In the genomic region with DNA sequence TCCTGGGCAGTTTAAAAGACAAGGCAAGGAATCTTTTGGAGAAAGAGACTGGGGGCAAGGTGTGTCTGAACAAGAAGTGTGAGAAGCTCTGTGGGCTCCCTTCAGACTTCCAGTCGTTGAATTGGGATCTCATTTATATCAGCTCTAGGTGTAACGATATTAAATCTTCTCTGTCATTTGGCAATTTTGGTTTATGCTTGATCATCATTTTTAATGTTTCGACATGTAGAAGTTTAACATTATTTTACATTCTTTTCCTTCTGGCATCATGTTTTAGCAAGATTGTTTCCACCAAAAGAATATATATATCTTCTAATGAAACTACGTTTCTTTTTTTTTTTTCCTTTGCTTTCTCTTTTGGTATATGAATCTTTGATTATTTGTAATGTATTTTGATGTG, we compare ENCODE assay signal across 23 cellular contexts. TPM values are rescaled to one million over a fixed set of nuclear protein-coding genes. Genes with fewer than 3 reads are reported as not detected.
DNase-seq lines count a peak whose midpoint lies in the region; ATAC-seq, FAIRE-seq and TF ChIP-seq lines count a peak whose summit lies in the region.
"Had no signal": no experiment of that assay in that cellular context is flagged by ENCODE, and none has a peak within 500 bp of the region (broad histone marks: within the 10 kb centered on the region; RNA-seq: fewer than 3 reads in every experiment).

No MANE protein-coding gene starts in this region.

- H4K20me1 ChIP-seq in HepG2 (ENCODE audit: insufficient read depth, low read length) (no peaks in the 10 kb centered on the region), K562 (replicated peaks; ENCODE audit: control insufficient read depth, insufficient read depth, low read length) (no peaks in the 10 kb centered on the region)

- in situ Hi-C loops in HepG2 (cut with HindIII; ENCODE audit: extremely low pct_ligation_motif_present, low pct_unique_long_range_greater_than_20kb) (no loop called here), K562 (cut with MboI) (no loop called here)

- H3K27ac Mint-ChIP-seq in endodermal cell, result peak overlapping the region; percentile 22
- no peak overlapping the region for H3K27ac Mint-ChIP-seq in activated naive CD4-positive, alpha-beta T cell treated with anti-CD3 and anti-CD28 coated beads for 36 hours
- H3K27ac Mint-ChIP-seq: CD4-positive, alpha-beta memory T cell; GM23338; HFFc6 had no signal

- no peak overlapping the region for H3K4me2 ChIP-seq in HepG2 (ENCODE audit: low read depth, low read length)
- H3K4me2 ChIP-seq in K562 (ENCODE audit: insufficient read depth, low read length), result no peak overlapping the region
- H3K4me2 ChIP-seq: GM23338 had no signal

- no peak overlapping the region for H2AFZ ChIP-seq in HepG2 (ENCODE audit: low read length)
- H2AFZ ChIP-seq in K562 (ENCODE audit: low read depth, low read length), result peak overlapping the region; percentile 44; the same call in 1 of the 2 replicates
- H2AFZ ChIP-seq: GM23338 had no signal

- H3K79me2 ChIP-seq in HepG2 (ENCODE audit: insufficient read depth, low read length) (no peaks in the 10 kb centered on the region), K562 (ENCODE audit: control insufficient read depth, insufficient read depth, low read length) (no peaks in the 10 kb centered on the region)

- H3K4me1 ChIP-seq in HepG2 (ENCODE audit: insufficient read depth, low read length), result peaks cover 62% of the 10 kb centered on the region
- no peaks in the 10 kb centered on the region for H3K4me1 ChIP-seq in right lobe of liver
- peaks cover 12 to 18% of the 10 kb centered on the region in 2 experiments for H3K4me1 ChIP-seq in K562 (replicated peaks in 1 of 2; ENCODE audit: control insufficient read depth in 2 of 2, insufficient read depth in 2 of 2, low read length in 2 of 2)
- peaks cover 4% of the 10 kb centered on the region for H3K4me1 ChIP-seq in endodermal cell (ENCODE audit: control insufficient read depth, insufficient read depth, low read length)
- H3K4me1 ChIP-seq: HAP-1 had no signal

- TF ChIP-seq RAD21 in HepG2 (CRISPR knock-in tag; IDR thresholded peaks at IDR 0.05) (no peak), K562 (CRISPR knock-in tag; conservative IDR thresholded peaks at IDR 0.05 in 1 of 2, IDR thresholded peaks at IDR 0.05 in 1 of 2) (no peak)

- H3K36me3 ChIP-seq in HepG2 (replicated peaks in 1 of 2; ENCODE audit: control insufficient read depth in 1 of 2, insufficient read depth in 2 of 2, low read length in 2 of 2) (no peaks in the 10 kb centered on the region), right lobe of liver (no peaks in the 10 kb centered on the region), K562 (ENCODE audit: control insufficient read depth, insufficient read depth, low read length) (no peaks in the 10 kb centered on the region), endodermal cell (ENCODE audit: control insufficient read depth, insufficient read depth, low read length) (no peaks in the 10 kb centered on the region)
- H3K36me3 ChIP-seq: HAP-1 had no signal

- 99% methylated on average over 4 of the region's 4 CpGs for WGBS in HepG2 (ENCODE audit: low lambda C conversion rate)
- 95% methylated on average over 4 of the region's 4 CpGs for WGBS in right lobe of liver (ENCODE audit: insufficient coverage, low coverage, low lambda C conversion rate, missing lambda C conversion rate)
- WGBS in K562 (ENCODE audit: insufficient coverage, low coverage, missing lambda C conversion rate), result 72% methylated on average over 4 of the region's 4 CpGs
- 94 to 100% methylated on average over 2 to 3 of the region's 4 CpGs for WGBS in endodermal cell (ENCODE audit: insufficient coverage in 1 of 2, insufficient read length in 1 of 2), 2 experiments

- no peaks in the 10 kb centered on the region for H3K9me3 Mint-ChIP-seq in endodermal cell
- H3K9me3 Mint-ChIP-seq in activated naive CD4-positive, alpha-beta T cell treated with anti-CD3 and anti-CD28 coated beads for 36 hours, result no peaks in the 10 kb centered on the region
- H3K9me3 Mint-ChIP-seq: CD4-positive, alpha-beta memory T cell; GM23338; HFFc6 had no signal

- H3K4me3 ChIP-seq in HepG2 (replicated peaks in 1 of 3; ENCODE audit: insufficient read depth in 1 of 3, low read depth in 2 of 3, low read length in 3 of 3) (no peak overlapping the region), right lobe of liver (no peak overlapping the region), K562 (no peak overlapping the region), endodermal cell (ENCODE audit: low read length) (no peak overlapping the region)
- H3K4me3 ChIP-seq: GM12878, GM23338, HAP-1 had no signal

- H3K27ac ChIP-seq in HepG2 (ENCODE audit: extremely low read length, insufficient read depth, low read length), result peak overlapping the region; percentile 83
- H3K27ac ChIP-seq in right lobe of liver, result no peak overlapping the region
- H3K27ac ChIP-seq in K562 (ENCODE audit: extremely low read depth, low read depth, low read length), result no peak overlapping the region
- H3K27ac ChIP-seq in endodermal cell (ENCODE audit: low read depth, low read length), result no peak overlapping the region
- H3K27ac ChIP-seq: 22Rv1 had no signal

- no peaks in the 10 kb centered on the region for H3K27me3 ChIP-seq in HepG2 (ENCODE audit: control insufficient read depth in 1 of 2, insufficient read depth in 2 of 2, low read length in 2 of 2)
- H3K27me3 ChIP-seq in right lobe of liver, result no peaks in the 10 kb centered on the region
- H3K27me3 ChIP-seq in K562 (ENCODE audit: control insufficient read depth in 2 of 2, insufficient read depth in 2 of 2, low read length in 2 of 2), result no peaks in the 10 kb centered on the region
- no peaks in the 10 kb centered on the region for H3K27me3 ChIP-seq in endodermal cell (ENCODE audit: control insufficient read depth, insufficient read depth, low read length, poor library complexity, severe bottlenecking)

- ATAC-seq in HepG2 (no peak), right lobe of liver (no peak), K562 (no peak), HG02623 (IDR thresholded peaks at IDR 0.05; ENCODE audit: unreplicated experiment) (no peak), HG03108 (IDR thresholded peaks at IDR 0.05; ENCODE audit: unreplicated experiment) (no peak)
- ATAC-seq: GM12878 had no signal

- CTCF ChIA-PET in HepG2 (lab: Yijun Ruan, JAX; ENCODE audit: low intra/inter-chr PET ratio, low total read pairs) (no interaction called here), K562 (lab: Yijun Ruan, JAX; ENCODE audit: low intra/inter-chr PET ratio) (no interaction called here)
- CTCF ChIA-PET in activated naive CD4-positive, alpha-beta T cell treated with anti-CD3 and anti-CD28 coated beads for 36 hours (lab: Charles Lee), result no interaction called here

- H3K36me3 Mint-ChIP-seq in endodermal cell (ENCODE audit: low read depth), result no peaks in the 10 kb centered on the region
- no peaks in the 10 kb centered on the region for H3K36me3 Mint-ChIP-seq in activated naive CD4-positive, alpha-beta T cell treated with anti-CD3 and anti-CD28 coated beads for 36 hours (ENCODE audit: low read depth)
- H3K36me3 Mint-ChIP-seq: CD4-positive, alpha-beta memory T cell had no signal

- TF ChIP-seq CTCF in HepG2 (CRISPR knock-in tag; IDR thresholded peaks at IDR 0.05) (no peak), right lobe of liver (IDR thresholded peaks at IDR 0.05) (no peak), K562 (IDR thresholded peaks at IDR 0.05 in 2 of 3, conservative IDR thresholded peaks at IDR 0.05 in 1 of 3; ENCODE audit: insufficient read depth in 2 of 3, low read depth in 1 of 3, low read length in 3 of 3) (no peak), endodermal cell (conservative IDR thresholded peaks at IDR 0.05) (no peak)

- FAIRE-seq in HepG2 (lab: Jason Lieb, UNC), result no peak
- no peak for FAIRE-seq in K562 (lab: Jason Lieb, UNC)
- FAIRE-seq: GM12878, GM18507, H54 had no signal

- H3K9me3 ChIP-seq in HepG2 (ENCODE audit: low read length) (no peaks in the 10 kb centered on the region), right lobe of liver (no peaks in the 10 kb centered on the region), K562 (replicated peaks; ENCODE audit: control insufficient read depth, insufficient read depth, low read depth, low read length) (no peaks in the 10 kb centered on the region), endodermal cell (ENCODE audit: control insufficient read depth, low read length) (no peaks in the 10 kb centered on the region)
- H3K9me3 ChIP-seq: Caco-2, HAP-1 had no signal

- DNase-seq in HepG2 (ENCODE audit: low spot score) (no peak), right lobe of liver (no peak), K562 (ENCODE audit: extremely low read depth in 1 of 4, low spot score in 3 of 4) (no peak), endodermal cell (no peak)
- DNase-seq in effector CD8-positive, alpha-beta T cell (lab: John Stamatoyannopoulos, UW), result no peak
- no peak for DNase-seq in activated naive CD4-positive, alpha-beta T cell treated with anti-CD3 and anti-CD28 coated beads for 36 hours
- DNase-seq: ACHN; AML-193; C1 segment of cervical spinal cord; Caco-2; CD4-positive, alpha-beta memory T cell; DMS153; DND-41; GDM1; HFFc6 had no signal

- BruUV-seq in HepG2 (replicated peaks; lab: Mats Ljungman, UMichigan) (no TSS peak), K562 (replicated peaks; lab: Mats Ljungman, UMichigan) (no TSS peak)

- TF ChIP-seq POLR2A in HepG2 (IDR thresholded peaks at IDR 0.05; ENCODE audit: insufficient read depth in 1 of 2, low read depth in 2 of 2, low read length in 2 of 2) (no peak), right lobe of liver (IDR thresholded peaks at IDR 0.05) (no peak), K562 (conservative IDR thresholded peaks at IDR 0.05) (no peak)

- intact Hi-C loops in HepG2 (cut with micrococcal nuclease; ENCODE audit: unreplicated experiment) (no loop called here), right lobe of liver (cut with DNase I) (no loop called here), K562 (cut with micrococcal nuclease) (no loop called here)
- intact Hi-C loops in activated naive CD4-positive, alpha-beta T cell treated with anti-CD3 and anti-CD28 coated beads for 36 hours (cut with micrococcal nuclease), result no loop called here

- H3K4me3 Mint-ChIP-seq in endodermal cell, result no peak overlapping the region
- no peak overlapping the region for H3K4me3 Mint-ChIP-seq in activated naive CD4-positive, alpha-beta T cell treated with anti-CD3 and anti-CD28 coated beads for 36 hours
- H3K4me3 Mint-ChIP-seq: CD4-positive, alpha-beta memory T cell; GM23338; HFFc6 had no signal

- TF ChIP-seq EP300 in HepG2 (IDR thresholded peaks at IDR 0.05; ENCODE audit: low read depth in 2 of 2, low read length in 2 of 2) (no peak), HepG2 (CRISPR knock-in tag; IDR thresholded peaks at IDR 0.05; ENCODE audit: borderline replicate concordance) (no peak), K562 (IDR thresholded peaks at IDR 0.05; ENCODE audit: low read length) (no peak)

- peaks cover 11% of the 10 kb centered on the region for H3K4me1 Mint-ChIP-seq in endodermal cell
- H3K4me1 Mint-ChIP-seq in activated naive CD4-positive, alpha-beta T cell treated with anti-CD3 and anti-CD28 coated beads for 36 hours (ENCODE audit: low read depth), result no peaks in the 10 kb centered on the region

- no peak overlapping the region for H3K9ac ChIP-seq in HepG2 (ENCODE audit: insufficient read depth, low read depth, low read length)
- no peak overlapping the region for H3K9ac ChIP-seq in K562 (ENCODE audit: insufficient read depth in 1 of 2, low read depth in 2 of 2, low read length in 2 of 2)
- no peak overlapping the region for H3K9ac ChIP-seq in endodermal cell (ENCODE audit: extremely low read depth, low read length, poor library complexity, severe bottlenecking)

- H3K27me3 Mint-ChIP-seq in endodermal cell (ENCODE audit: insufficient read depth), result peaks cover 3% of the 10 kb centered on the region
- no peaks in the 10 kb centered on the region for H3K27me3 Mint-ChIP-seq in activated naive CD4-positive, alpha-beta T cell treated with anti-CD3 and anti-CD28 coated beads for 36 hours (ENCODE audit: low read depth)
- H3K27me3 Mint-ChIP-seq: CD4-positive, alpha-beta memory T cell had no signal

- no peaks in the 10 kb centered on the region for H3K9me1 ChIP-seq in K562 (ENCODE audit: control insufficient read depth, insufficient read depth, low read length)

- POLR2A ChIA-PET in HepG2 (lab: Yijun Ruan, JAX) (no interaction called here), K562 (lab: Yijun Ruan, JAX) (no interaction called here)

RNA-seq across cellular contexts. Expression of a gene that starts 49.3 kb away (rescaled TPM):
- total RNA-seq in HepG2 (2016; rRNA removed; fragmentation: Illumina TruSeq; extraction: Trizol), result 13.7 and 18.3 TPM in 2 replicates
- total RNA-seq in HepG2 (2016; cell fraction: cytosol; rRNA removed; fragmentation: Illumina TruSeq; extraction: Trizol; ENCODE audit: low read depth), result 5.2 and 7.8 TPM in 2 replicates
- total RNA-seq in HepG2 (2016; cell fraction: insoluble cytoplasmic fraction; rRNA removed; fragmentation: Illumina TruSeq; extraction: Trizol), result 13.0 and 18.8 TPM in 2 replicates
- 7.1 and 7.5 TPM in 2 replicates for total RNA-seq in HepG2 (2016; cell fraction: membrane; rRNA removed; fragmentation: Illumina TruSeq; extraction: Trizol)
- total RNA-seq in HepG2 (2016; cell fraction: nucleus; rRNA removed; fragmentation: Illumina TruSeq; extraction: Trizol), result 15.9 and 19.0 TPM in 2 replicates
- polyA plus RNA-seq in HepG2 (2011; rRNA removed), result 14.0 and 15.9 TPM in 2 replicates
- 5.9 and 8.3 TPM in 2 replicates for polyA plus RNA-seq in HepG2 (2011; cell fraction: cytosol; rRNA removed)
- 21.1 and 22.4 TPM in 2 replicates for polyA plus RNA-seq in HepG2 (2011; cell fraction: nucleus; rRNA removed)
- polyA plus RNA-seq in HepG2 (2012), result 11.9 and 12.6 TPM in 2 replicates
- polyA plus RNA-seq in HepG2 (2016; cell fraction: cytosol; fragmentation: Illumina TruSeq; extraction: Trizol; ENCODE audit: low read depth), result 0.46 and 0.81 TPM in 2 replicates
- 13.6 and 13.8 TPM in 2 replicates for polyA plus RNA-seq in HepG2 (2016; cell fraction: insoluble cytoplasmic fraction; fragmentation: Illumina TruSeq; extraction: Trizol; ENCODE audit: low read depth)
- 1.7 and 2.0 TPM in 2 replicates for polyA plus RNA-seq in HepG2 (2016; cell fraction: membrane; fragmentation: Illumina TruSeq; extraction: Trizol; ENCODE audit: low read depth)
- polyA plus RNA-seq in HepG2 (2016; cell fraction: nucleus; fragmentation: Illumina TruSeq; extraction: Trizol; ENCODE audit: insufficient read depth, low read depth), result 26.5 and 28.1 TPM in 2 replicates
- polyA minus RNA-seq in HepG2 (2011; rRNA and poly(A)+ RNA removed; ENCODE audit: low replicate concordance), result 6.2 and 6.4 TPM in 2 replicates
- 7.7 and 8.2 TPM in 2 replicates for polyA minus RNA-seq in HepG2 (2011; cell fraction: cytosol; rRNA and poly(A)+ RNA removed)
- polyA minus RNA-seq in HepG2 (2011; cell fraction: nucleus; rRNA and poly(A)+ RNA removed), result 29.2 and 38.0 TPM in 2 replicates
- 10 to 100 TPM in 1 of 6 experiments, 1 to 10 TPM in 5; 5.6 to 11.2 (median 8.4) TPM for total RNA-seq in right lobe of liver
- 16.5 and 32.0 TPM in 2 replicates for total RNA-seq in K562 (2011; cell fraction: chromatin; rRNA removed; ENCODE audit: low replicate concordance)
- total RNA-seq in K562 (2011; cell fraction: nucleolus; rRNA removed), result 7.8 and 10.3 TPM in 2 replicates
- total RNA-seq in K562 (2011; cell fraction: nucleoplasm; rRNA removed), result 13.6 and 16.8 TPM in 2 replicates
- 7.2 and 8.8 TPM in 2 replicates for total RNA-seq in K562 (2014; rRNA removed)
- 15.4 TPM in 2 replicates for total RNA-seq in K562 (2014; rRNA removed; fragmentation: Illumina TruSeq; extraction: Trizol)
- 12.0 and 12.9 TPM in 2 replicates for total RNA-seq in K562 (2015; rRNA removed; fragmentation: Illumina TruSeq; extraction: Trizol)
- 10.1 and 10.2 TPM in 2 replicates for total RNA-seq in K562 (2021)
- polyA plus RNA-seq in K562 (2011; rRNA removed), result 15.2 and 18.0 TPM in 2 replicates
- polyA plus RNA-seq in K562 (2011; cell fraction: cytosol; rRNA removed), result 4.0 and 6.8 TPM in 2 replicates
- 18.2 and 21.1 TPM in 2 replicates for polyA plus RNA-seq in K562 (2011; cell fraction: nucleus; rRNA removed)
- 6.7 and 7.6 TPM in 2 replicates for polyA plus RNA-seq in K562 (2012)
- polyA plus RNA-seq in K562 (2014; fragmentation: Illumina TruSeq; extraction: Trizol), result 14.5 and 16.9 TPM in 2 replicates
- polyA plus RNA-seq in K562 (2014; fragmentation: Nextera tagmentation; extraction: Ambion mirVana), result 10 to 100 TPM in 1 of 2 experiments, 1 to 10 TPM in 1; 5.5 to 12.0 TPM
- 12.0 and 12.4 TPM in 2 replicates for polyA plus RNA-seq in K562 (2014; rRNA removed)
- polyA minus RNA-seq in K562 (2011; rRNA and poly(A)+ RNA removed), result 16.7 and 22.3 TPM in 2 replicates
- 5.5 and 6.8 TPM in 2 replicates for polyA minus RNA-seq in K562 (2011; cell fraction: cytosol; rRNA and poly(A)+ RNA removed)
- 10.5 and 18.7 TPM in 2 replicates for polyA minus RNA-seq in K562 (2011; cell fraction: nucleus; rRNA and poly(A)+ RNA removed)
- 10 to 100 TPM; 17.9 to 19.3 TPM for total RNA-seq in endodermal cell
- polyA plus RNA-seq in endodermal cell (2013, experiment 1 of 2), result 22.4 TPM
- polyA plus RNA-seq in endodermal cell (2013, experiment 2 of 2), result 21.4 TPM
- total RNA-seq in activated naive CD4-positive, alpha-beta T cell treated with anti-CD3 and anti-CD28 coated beads for 36 hours, result 10 to 100 TPM; 10.7 to 11.3 TPM
